ENCODE assay signal across 17 cellular contexts in the genomic region with DNA sequence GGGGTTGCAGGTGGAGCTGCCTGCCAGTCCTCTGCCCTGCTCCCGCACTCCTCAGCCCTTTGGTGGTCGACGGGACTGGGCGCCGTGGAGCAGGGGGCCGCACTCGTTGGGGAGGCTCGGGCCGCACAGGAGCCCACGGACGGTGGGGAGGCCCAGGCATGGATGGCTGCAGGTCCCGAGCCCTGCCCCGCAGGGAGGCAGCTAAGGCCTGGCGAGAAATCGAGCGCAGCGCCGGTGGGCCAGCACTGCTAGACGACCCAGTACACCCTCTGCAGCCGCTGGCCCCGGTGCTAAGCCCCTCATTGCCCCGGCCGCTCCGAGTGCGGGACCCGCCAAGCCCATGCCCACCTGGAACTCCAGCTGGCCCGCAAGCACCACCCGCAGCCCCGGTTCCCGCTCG.
"Had no signal": no experiment of that assay in that cellular context is flagged by ENCODE, and none has a peak within 500 bp of the region (broad histone marks: within the 10 kb centered on the region; RNA-seq: fewer than 3 reads in every experiment).

No MANE protein-coding gene starts in this region.

- ATAC-seq: heart left ventricle; natural killer cell treated with Interleukin-12 subunit alpha and Interleukin-12 subunit beta and Interleukin-15 and Interleukin-18, amount 100 ng/mL, for 72 hours had no signal

- H3K9me3 ChIP-seq: heart left ventricle, ovary, sigmoid colon had no signal

- H3K4me1 Mint-ChIP-seq: neural progenitor cell had no signal

- H3K27me3 ChIP-seq: dorsolateral prefrontal cortex, heart left ventricle, neural progenitor cell, ovary, sigmoid colon had no signal

- H3K36me3 ChIP-seq: heart left ventricle, neural progenitor cell, ovary, sigmoid colon had no signal

- H3K27ac Mint-ChIP-seq: mesothelial cell of epicardium; natural killer cell treated with Interleukin-12 subunit alpha and Interleukin-12 subunit beta and Interleukin-15 and Interleukin-18, amount 100 ng/mL, for 72 hours had no signal

- H3K36me3 Mint-ChIP-seq: mesothelial cell of epicardium; natural killer cell treated with Interleukin-12 subunit alpha and Interleukin-12 subunit beta and Interleukin-15 and Interleukin-18, amount 100 ng/mL, for 72 hours; neural progenitor cell had no signal

- DNase-seq: central memory CD4-positive, alpha-beta T cell; cortex of kidney; effector CD8-positive, alpha-beta T cell; foreskin melanocyte; islet precursor cell; nucleus accumbens; sigmoid colon; stimulated activated CD4-positive, alpha-beta T cell treated with anti-CD3 and anti-CD28 coated beads, Interleukin-12 subunit alpha, Interleukin-12 subunit beta, amount 100 ng/mL, for 4 hours; stimulated activated naive CD4-positive, alpha-beta T cell treated with Interleukin-2 at 50 U/mL for 16 hours; trophoblast cell had no signal

- H3K4me3 Mint-ChIP-seq: mesothelial cell of epicardium; natural killer cell treated with Interleukin-12 subunit alpha and Interleukin-12 subunit beta and Interleukin-15 and Interleukin-18, amount 100 ng/mL, for 72 hours; neural progenitor cell had no signal

- H3K27me3 Mint-ChIP-seq: natural killer cell treated with Interleukin-12 subunit alpha and Interleukin-12 subunit beta and Interleukin-15 and Interleukin-18, amount 100 ng/mL, for 72 hours had no signal

- H3K4me1 ChIP-seq: heart left ventricle, neural progenitor cell had no signal

- H3K4me3 ChIP-seq: dorsolateral prefrontal cortex, heart left ventricle, neural progenitor cell, ovary, sigmoid colon, skin epidermis had no signal

- H3K27ac ChIP-seq: dorsolateral prefrontal cortex, heart left ventricle, neural progenitor cell, ovary, sigmoid colon, skin epidermis had no signal

- H3K9me3 Mint-ChIP-seq: natural killer cell treated with Interleukin-12 subunit alpha and Interleukin-12 subunit beta and Interleukin-15 and Interleukin-18, amount 100 ng/mL, for 72 hours had no signal
